1 cellular context compared by ENCODE assay signal in genomic region chr1:207454046-207454964, GRCh38.
A peak's percentile ranks its signal among the peaks of the same experiment; 100 is the strongest.
TF ChIP-seq lines count a peak whose summit lies in the region.

Gene CR2 (plus strand): TSS chr1:207454328. CDS start chr1:207454419, 91 bp downstream.

TF ChIP-seq in HepG2, 621 proteins besides CTCF, POLR2A, EP300 and RAD21 (continues in another document):
- TF ChIP-seq MAFG (CRISPR knock-in tag; IDR thresholded peaks at IDR 0.05) = no peak
- no peak for TF ChIP-seq SIN3B (IDR thresholded peaks at IDR 0.05; ENCODE audit: low read length)
- 0 out of 2 replicates have a peak, but pooled peaks have one; percentile 26 for TF ChIP-seq MTA1 (CRISPR knock-in tag; IDR thresholded peaks at IDR 0.05; ENCODE audit: borderline replicate concordance)
- no peak for TF ChIP-seq ZBTB26 (CRISPR knock-in tag; IDR thresholded peaks at IDR 0.05; ENCODE audit: borderline replicate concordance)
- TF ChIP-seq HOXA3 (CRISPR knock-in tag; IDR thresholded peaks at IDR 0.05) = no peak
- TF ChIP-seq TEF (CRISPR knock-in tag; IDR thresholded peaks at IDR 0.05) = no peak
- TF ChIP-seq ZNF883 (CRISPR knock-in tag; IDR thresholded peaks at IDR 0.05; ENCODE audit: not compliant biosample characterization) = peak; percentile 28
- no peak for TF ChIP-seq SRSF4 (IDR thresholded peaks at IDR 0.05; ENCODE audit: low read depth, low read length, poor library complexity, severe bottlenecking)
- 0 out of 2 replicates have a peak, but pooled peaks have one; percentile 40 for TF ChIP-seq BORCS8-MEF2B (CRISPR knock-in tag; IDR thresholded peaks at IDR 0.05)
- TF ChIP-seq HNRNPL (IDR thresholded peaks at IDR 0.05; ENCODE audit: low read depth, low read length) = no peak
- TF ChIP-seq ZBTB7B (CRISPR knock-in tag; IDR thresholded peaks at IDR 0.05) = peak; percentile 34; the same call in 1 of the 2 replicates
- peak; percentile 22 for TF ChIP-seq HNRNPLL (IDR thresholded peaks at IDR 0.05; ENCODE audit: low read depth, low read length, poor library complexity, severe bottlenecking)
- peak; percentile 35 for TF ChIP-seq XRCC5 (optimal IDR thresholded peaks at IDR 0.05; ENCODE audit: low read length)
- no peak for TF ChIP-seq SALL1 (CRISPR knock-in tag; IDR thresholded peaks at IDR 0.05)
- no peak for TF ChIP-seq ZNF660 (CRISPR knock-in tag; IDR thresholded peaks at IDR 0.05; ENCODE audit: borderline replicate concordance, low read depth)
- no peak for TF ChIP-seq ONECUT2 (CRISPR knock-in tag; IDR thresholded peaks at IDR 0.05)
- no peak for TF ChIP-seq TFE3 (CRISPR knock-in tag; IDR thresholded peaks at IDR 0.05)
- TF ChIP-seq ZNF280B (CRISPR knock-in tag; IDR thresholded peaks at IDR 0.05; ENCODE audit: borderline replicate concordance) = peak; percentile 25; the same call in 1 of the 2 replicates
- no peak for TF ChIP-seq ZNF33B (CRISPR knock-in tag; IDR thresholded peaks at IDR 0.05)
- TF ChIP-seq ZSCAN9 (CRISPR knock-in tag; IDR thresholded peaks at IDR 0.05; ENCODE audit: borderline replicate concordance) = no peak
- no peak for TF ChIP-seq ZNF383 (CRISPR knock-in tag; IDR thresholded peaks at IDR 0.05; ENCODE audit: borderline replicate concordance)
- peak; percentile 14; the same call in 1 of the 2 replicates for TF ChIP-seq ARID4A (CRISPR knock-in tag; IDR thresholded peaks at IDR 0.05; ENCODE audit: borderline replicate concordance)
- no peak for TF ChIP-seq ZNF761 (CRISPR knock-in tag; conservative IDR thresholded peaks at IDR 0.05)
- peak; percentile 66 for TF ChIP-seq ZNF687 (CRISPR knock-in tag; IDR thresholded peaks at IDR 0.05)
- no peak for TF ChIP-seq ZNF280D (CRISPR knock-in tag; IDR thresholded peaks at IDR 0.05)
- TF ChIP-seq STAG1 (CRISPR knock-in tag; IDR thresholded peaks at IDR 0.05) = no peak
- TF ChIP-seq CHCHD3 (CRISPR knock-in tag; IDR thresholded peaks at IDR 0.05) = 0 out of 2 replicates have a peak, but pooled peaks have one; percentile 19
- TF ChIP-seq ZNF407 (CRISPR knock-in tag; IDR thresholded peaks at IDR 0.05; ENCODE audit: not compliant biosample characterization) = peak; percentile 41
